In the genomic region with DNA sequence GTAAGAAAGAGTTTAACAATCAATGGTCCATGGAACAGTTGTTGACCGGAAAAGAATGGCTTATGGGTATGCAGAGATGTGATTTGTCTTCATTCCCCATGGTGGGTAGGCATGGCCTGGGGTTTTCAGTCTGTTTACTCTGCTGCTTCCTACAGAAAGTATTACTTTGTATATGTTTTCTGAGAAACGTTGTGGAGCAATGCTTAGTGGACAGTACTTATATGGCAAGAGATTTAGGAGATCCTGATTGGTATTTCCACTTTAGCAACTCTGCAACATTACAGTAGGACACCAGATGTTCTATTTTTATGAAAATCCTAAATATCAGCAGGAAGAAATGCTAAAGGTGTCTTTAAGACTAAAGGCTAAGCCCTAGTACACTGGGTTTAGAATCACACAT, we compare ENCODE assay signal across 22 cellular contexts.
"Had no signal": no experiment of that assay in that cellular context is flagged by ENCODE, and none has a peak within 500 bp of the region (broad histone marks: within the 10 kb centered on the region; RNA-seq: fewer than 3 reads in every experiment).

No MANE protein-coding gene starts in this region.

- H3K36me3 ChIP-seq: left ventricle myocardium inferior, pancreas, prostate gland, spleen, suprapubic skin, thoracic aorta, tibial artery, uterus had no signal

- H3K27ac ChIP-seq: left ventricle myocardium inferior, pancreas, prostate gland, skin epidermis, spleen, suprapubic skin, thoracic aorta, tibial artery, uterus had no signal

- H3K4me3 ChIP-seq: left ventricle myocardium inferior, lung, pancreas, prostate gland, skin epidermis, spleen, suprapubic skin, thoracic aorta, tibial artery, uterus had no signal

- DNase-seq: hypothalamus; immature natural killer cell; islet precursor cell; left ventricle myocardium inferior; naive thymus-derived CD8-positive, alpha-beta T cell; nucleus accumbens; pancreas; posterior cingulate gyrus; retina; right cardiac atrium; spleen; stimulated activated CD4-positive, alpha-beta T cell treated with anti-CD3 and anti-CD28 coated beads, Interleukin-4, amount 100 ng/mL, for 24 hours; stimulated activated naive CD4-positive, alpha-beta T cell; tibial artery; uterus had no signal

- H3K9me3 ChIP-seq: pancreas, prostate gland, spleen, suprapubic skin, thoracic aorta, tibial artery, uterus had no signal

- H3K27me3 ChIP-seq: pancreas, spleen, suprapubic skin, tibial artery, uterus had no signal

- H3K4me1 ChIP-seq: left ventricle myocardium inferior, prostate gland, spleen, suprapubic skin, tibial artery, uterus had no signal

- ATAC-seq: naive thymus-derived CD8-positive, alpha-beta T cell; pancreas; right cardiac atrium; sciatic nerve; stimulated activated effector memory CD8-positive, alpha-beta T cell treated with anti-CD3 and anti-CD28 coated beads, Interleukin-12 subunit alpha, Interleukin-12 subunit beta, amount 100 ng/mL, for 72 hours had no signal
